In the genomic region with DNA sequence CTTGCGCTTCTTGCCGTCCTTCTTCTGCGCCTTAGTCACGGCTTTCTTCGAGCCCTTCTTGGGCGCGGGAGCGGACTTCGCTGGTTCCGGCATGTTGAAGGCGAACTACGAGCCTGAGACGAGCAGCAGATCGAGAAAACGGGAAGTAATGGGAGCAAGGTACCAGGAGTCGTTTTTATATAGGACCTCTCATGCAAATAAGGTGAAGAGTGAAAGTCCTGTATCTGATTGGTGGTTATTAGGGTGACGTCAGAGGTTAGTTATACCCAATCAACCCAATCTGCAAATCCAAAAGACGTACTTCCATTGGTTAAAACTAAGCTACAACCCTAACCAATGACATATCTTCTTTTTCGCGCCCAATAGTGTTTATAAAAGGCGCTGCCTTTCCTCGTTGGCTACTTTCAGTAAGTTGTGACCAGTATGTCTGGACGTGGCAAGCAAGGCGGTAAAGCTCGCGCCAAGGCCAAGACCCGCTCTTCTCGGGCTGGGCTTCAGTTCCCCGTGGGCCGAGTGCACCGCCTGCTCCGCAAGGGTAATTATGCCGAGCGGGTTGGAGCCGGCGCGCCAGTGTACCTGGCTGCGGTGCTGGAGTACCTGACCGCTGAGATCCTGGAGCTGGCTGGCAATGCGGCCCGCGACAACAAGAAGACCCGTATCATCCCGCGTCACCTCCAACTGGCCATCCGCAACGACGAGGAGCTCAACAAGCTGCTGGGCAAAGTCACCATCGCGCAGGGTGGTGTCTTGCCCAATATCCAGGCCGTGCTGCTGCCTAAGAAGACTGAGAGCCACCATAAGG, we compare ENCODE assay signal across 8 cellular contexts.
DNase-seq lines count a peak whose midpoint lies in the region; ATAC-seq, FAIRE-seq and TF ChIP-seq lines count a peak whose summit lies in the region.

No MANE protein-coding gene starts in this region.

- H3K4me1 ChIP-seq in RWPE2 (ENCODE audit: insufficient read depth, poor library complexity, severe bottlenecking): peaks cover 4% of the 10 kb centered on the region

- H3K9me3 ChIP-seq in RWPE2 (ENCODE audit: severe bottlenecking): no peaks in the 10 kb centered on the region

- TF ChIP-seq CTCF in LNCaP clone FGC (IDR thresholded peaks at IDR 0.05; ENCODE audit: control insufficient read depth, extremely low read depth, insufficient read depth): no peak
- no peak for TF ChIP-seq CTCF in RWPE2 (IDR thresholded peaks at IDR 0.05; ENCODE audit: poor library complexity, severe bottlenecking)
- TF ChIP-seq CTCF in neural crest cell (conservative IDR thresholded peaks at IDR 0.05): no peak

- no peaks in the 10 kb centered on the region for H3K36me3 Mint-ChIP-seq in neural crest cell (ENCODE audit: low read depth)

- H3K4me1 Mint-ChIP-seq in neural crest cell: peaks cover 15% of the 10 kb centered on the region

- no peaks in the 10 kb centered on the region for H3K36me3 ChIP-seq in RWPE2 (ENCODE audit: low read depth)

- no peak overlapping the region for H3K27ac Mint-ChIP-seq in neural crest cell (ENCODE audit: unreplicated experiment)

- H3K4me3 Mint-ChIP-seq in neural crest cell: no peak overlapping the region

- no peaks in the 10 kb centered on the region for H3K9me3 Mint-ChIP-seq in neural crest cell

- peak overlapping the region; percentile 59 for H3K4me3 ChIP-seq in LNCaP clone FGC (ENCODE audit: low read depth, low read length)
- H3K4me3 ChIP-seq in RWPE2 (ENCODE audit: severe bottlenecking): peak overlapping the region; percentile 62

- peak; percentile 67 for ATAC-seq in RWPE2 (ENCODE audit: low read depth)

- H3K27me3 Mint-ChIP-seq in neural crest cell (ENCODE audit: low read depth): peaks cover 2% of the 10 kb centered on the region

- FAIRE-seq in G401.6 (lab: Jason Lieb, UNC) (peak; percentile 98), H54 (lab: Jason Lieb, UNC) (peak; percentile 91), frontal cortex (lab: Jason Lieb, UNC) (peak; percentile 98)

- peak; percentile 98 for TF ChIP-seq POLR2A in H54 (IDR thresholded peaks at IDR 0.05; ENCODE audit: low read depth, low read length)

- H3K27ac ChIP-seq in RWPE2 (ENCODE audit: poor library complexity, severe bottlenecking) (peak overlapping the region; percentile 97), temporal lobe (ENCODE audit: low read depth, low read length) (peak overlapping the region; percentile 23)

- DNase-seq in H54 (ENCODE audit: insufficient read length, low spot score): peak; percentile 82
- peak; percentile 100 for DNase-seq in LNCaP clone FGC (ENCODE audit: low read depth)
- peak; percentile 81 for DNase-seq in RWPE2 (ENCODE audit: low spot score)
- peak; percentile 66 for DNase-seq in activated gamma-delta T cell treated with Interleukin-2 at 50 U/mL for 16 hours
- DNase-seq in frontal cortex (ENCODE audit: low spot score in 2 of 2): peak; percentile 83 to 88
- peak; percentile 86 for DNase-seq in neural crest cell (ENCODE audit: low read depth, low spot score)

- no peaks in the 10 kb centered on the region for H3K27me3 ChIP-seq in RWPE2 (ENCODE audit: insufficient read depth, poor library complexity, severe bottlenecking)

Comparison
In these comparisons a context has a peak if more than half of its experiments do, and no peak if none do; other contexts are left out.
1. Peak in every context shown above with its lines: DNase-seq, ATAC-seq, H3K4me3 ChIP-seq and H3K27ac ChIP-seq.